Comparison of ENCODE assay signal across 9 cellular contexts in the genomic region with DNA sequence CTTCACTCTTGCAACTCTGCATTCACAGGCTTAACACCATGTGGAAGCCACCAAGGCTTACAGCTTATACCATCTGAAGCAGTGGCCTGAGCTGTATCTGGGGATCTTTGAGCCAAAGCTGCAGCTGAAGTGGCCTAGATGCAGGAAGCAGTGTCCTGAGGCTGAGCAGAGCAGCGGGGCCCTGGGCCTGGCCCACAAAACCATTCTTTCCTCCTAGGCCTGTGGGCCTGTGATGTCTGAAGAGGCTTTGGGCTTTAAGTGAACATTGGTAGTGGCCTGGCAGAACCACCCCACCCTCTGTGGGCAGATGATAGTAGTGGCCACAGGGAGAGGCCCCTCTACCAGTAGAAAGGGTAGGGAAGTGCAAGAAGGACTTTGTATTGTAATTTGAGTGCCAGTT.
"Had no signal": no experiment of that assay in that cellular context is flagged by ENCODE, and none has a peak within 500 bp of the region (broad histone marks: within the 10 kb centered on the region; RNA-seq: fewer than 3 reads in every experiment).

No MANE protein-coding gene starts in this region.

- H3K4me1 Mint-ChIP-seq: IgD-negative memory B cell had no signal

- DNase-seq: IMR-90, Karpas-422, KBM-7, KG1 had no signal

- H3K9ac ChIP-seq: KMS-11 had no signal

- H3K4me2 ChIP-seq: KMS-11 had no signal

- ATAC-seq: HepG2 had no signal

- FAIRE-seq: HepG2, HTR-8/SVneo had no signal

- H3K27ac ChIP-seq: HL-60, KMS-11 had no signal

- H3K36me3 Mint-ChIP-seq: IgD-negative memory B cell had no signal

- H3K27ac Mint-ChIP-seq: IgD-negative memory B cell had no signal
